1 cellular context compared by ENCODE assay signal in genomic region chr12:55681142-55682077, GRCh38.
TF ChIP-seq lines count a peak whose summit lies in the region.

No MANE protein-coding gene starts in this region.

TF ChIP-seq in HepG2, 621 proteins besides CTCF, POLR2A, EP300 and RAD21 (continued from another document and continues in another):
- TF ChIP-seq ARID4A (CRISPR knock-in tag; IDR thresholded peaks at IDR 0.05; ENCODE audit: borderline replicate concordance) (peak; percentile 73; the same call in 1 of the 2 replicates), ZNF788 (CRISPR knock-in tag; IDR thresholded peaks at IDR 0.05; ENCODE audit: borderline replicate concordance) (peak; percentile 82; the same call in 1 of the 2 replicates), ZFY (CRISPR knock-in tag; IDR thresholded peaks at IDR 0.05) (peak; percentile 53; the same call in 1 of the 2 replicates), FOXA3 (CRISPR knock-in tag; IDR thresholded peaks at IDR 0.05) (peak; percentile 47), MLX (CRISPR knock-in tag; IDR thresholded peaks at IDR 0.05) (no peak), SKI (IDR thresholded peaks at IDR 0.05; ENCODE audit: partially characterized antibody) (no peak), KAT8 (CRISPR knock-in tag; IDR thresholded peaks at IDR 0.05) (peak; percentile 81), SSRP1 (CRISPR knock-in tag; IDR thresholded peaks at IDR 0.05) (no peak), ZFP36 (IDR thresholded peaks at IDR 0.05; ENCODE audit: borderline replicate concordance, low read depth, low read length, partially characterized antibody) (no peak), GFI1 (CRISPR knock-in tag; IDR thresholded peaks at IDR 0.05; ENCODE audit: borderline replicate concordance) (no peak), ZBTB1 (CRISPR knock-in tag; IDR thresholded peaks at IDR 0.05; ENCODE audit: borderline replicate concordance) (no peak), ZNF687 (CRISPR knock-in tag; IDR thresholded peaks at IDR 0.05) (peak; percentile 82), ZFX (CRISPR knock-in tag; IDR thresholded peaks at IDR 0.05; ENCODE audit: low read depth) (no peak; the same call in 1 of the 2 replicates), ZNF207 (IDR thresholded peaks at IDR 0.05; ENCODE audit: borderline replicate concordance) (no peak), KDM3A (CRISPR knock-in tag; IDR thresholded peaks at IDR 0.05; ENCODE audit: low read depth) (no peak; the same call in 1 of the 2 replicates), ATF2 (CRISPR knock-in tag; IDR thresholded peaks at IDR 0.05) (no peak; the same call in 1 of the 2 replicates), FOXO4 (CRISPR knock-in tag; conservative IDR thresholded peaks at IDR 0.05) (no peak), ZFP91 (CRISPR knock-in tag; IDR thresholded peaks at IDR 0.05; ENCODE audit: borderline replicate concordance) (peak; percentile 77; the same call in 1 of the 2 replicates), ZNF317 (CRISPR knock-in tag; IDR thresholded peaks at IDR 0.05) (peak; percentile 42; the same call in 1 of the 2 replicates), ZNF724P (CRISPR knock-in tag; IDR thresholded peaks at IDR 0.05; ENCODE audit: borderline replicate concordance) (no peak), ZNF414 (CRISPR knock-in tag; IDR thresholded peaks at IDR 0.05) (0 out of 2 replicates have a peak, but pooled peaks have one; percentile 55), CCDC6 (CRISPR knock-in tag; IDR thresholded peaks at IDR 0.05) (no peak), KLF9 (CRISPR knock-in tag; IDR thresholded peaks at IDR 0.05; ENCODE audit: low read depth) (peak; percentile 86; the same call in 1 of the 2 replicates), ZNF614 (CRISPR knock-in tag; IDR thresholded peaks at IDR 0.05; ENCODE audit: borderline replicate concordance) (peak; percentile 86; the same call in 1 of the 2 replicates), ZNF460 (CRISPR knock-in tag; IDR thresholded peaks at IDR 0.05; ENCODE audit: borderline replicate concordance) (no peak; the same call in 1 of the 2 replicates), SATB2 (CRISPR knock-in tag; IDR thresholded peaks at IDR 0.05) (no peak), ATRX (CRISPR knock-in tag; IDR thresholded peaks at IDR 0.05; ENCODE audit: borderline replicate concordance) (no peak), ZMAT3 (CRISPR knock-in tag; conservative IDR thresholded peaks at IDR 0.05) (no peak), ZBTB21 (CRISPR knock-in tag; IDR thresholded peaks at IDR 0.05) (no peak), ZNF766 (CRISPR knock-in tag; IDR thresholded peaks at IDR 0.05; ENCODE audit: borderline replicate concordance) (no peak), ZBTB44 (CRISPR knock-in tag; IDR thresholded peaks at IDR 0.05) (no peak), ZNF639 (CRISPR knock-in tag; conservative IDR thresholded peaks at IDR 0.05) (no peak), SIN3B (IDR thresholded peaks at IDR 0.05; ENCODE audit: low read length) (no peak), MTA1 (CRISPR knock-in tag; IDR thresholded peaks at IDR 0.05; ENCODE audit: borderline replicate concordance) (no peak), ZNF205 (CRISPR knock-in tag; IDR thresholded peaks at IDR 0.05) (no peak), GATAD1 (CRISPR knock-in tag; IDR thresholded peaks at IDR 0.05) (peak; percentile 61), ZNF30 (CRISPR knock-in tag; IDR thresholded peaks at IDR 0.05) (no peak), YEATS2 (CRISPR knock-in tag; IDR thresholded peaks at IDR 0.05; ENCODE audit: borderline replicate concordance) (no peak)
